15 cellular contexts compared by ENCODE assay signal in the genomic region with DNA sequence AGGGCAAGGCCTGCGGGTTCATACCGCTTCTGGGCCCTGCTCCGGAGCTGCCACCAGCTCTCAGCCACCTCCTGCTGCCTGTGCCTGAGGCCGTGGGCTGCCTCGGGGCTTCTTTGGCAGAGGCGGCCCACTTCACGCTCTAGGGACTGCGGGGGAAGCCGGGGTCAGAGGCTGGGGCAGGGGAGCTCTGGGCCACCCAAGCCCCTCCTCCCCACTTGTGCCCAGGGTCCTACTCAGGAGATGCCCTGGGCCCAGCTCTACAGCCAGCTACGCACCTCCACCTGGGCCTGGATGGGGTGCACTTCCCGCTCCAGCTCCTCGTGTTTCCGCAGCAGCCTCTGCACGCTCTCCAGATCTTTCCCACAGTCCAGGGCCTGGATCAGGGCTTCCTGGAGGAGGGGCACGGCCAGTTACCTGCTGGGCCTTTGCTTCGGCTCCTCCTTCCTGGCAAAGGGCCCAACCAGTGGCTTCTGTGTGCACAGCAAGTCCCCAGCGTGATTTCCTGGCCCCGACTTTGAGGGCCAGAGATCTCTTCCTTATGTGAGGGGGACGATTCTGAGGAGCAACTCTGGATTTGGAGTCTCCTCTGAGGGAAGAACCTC. TPM values are rescaled to one million over a fixed set of nuclear protein-coding genes. Genes with fewer than 3 reads are reported as not detected.
DNase-seq lines count a peak whose midpoint lies in the region; ATAC-seq and TF ChIP-seq lines count a peak whose summit lies in the region.
"Had no signal": no experiment of that assay in that cellular context is flagged by ENCODE, and none has a peak within 500 bp of the region (broad histone marks: within the 10 kb centered on the region; RNA-seq: fewer than 3 reads in every experiment).

No MANE protein-coding gene starts in this region.

- no peak for TF ChIP-seq CTCF in Peyer's patch (IDR thresholded peaks at IDR 0.05)

- H3K4me1 Mint-ChIP-seq in activated CD4-positive, alpha-beta T cell treated with anti-CD3 and anti-CD28 coated beads, Interleukin-2, amount 10 ng/mL, durations not matched to agents 7 days and 5 days, result peaks cover 12% of the 10 kb centered on the region
- H3K4me1 Mint-ChIP-seq: stimulated activated memory B cell treated with anti-CD40 and anti-IgM and Interleukin-4, amounts not matched to agents 10 μg/mL and 1 μg/mL and 100 μg/mL, for 72 hours had no signal

- no peaks in the 10 kb centered on the region for H3K36me3 ChIP-seq in Peyer's patch
- H3K36me3 ChIP-seq: sigmoid colon had no signal

- H3K36me3 Mint-ChIP-seq in activated CD4-positive, alpha-beta T cell treated with anti-CD3 and anti-CD28 coated beads, Interleukin-2, amount 10 ng/mL, durations not matched to agents 7 days and 5 days (ENCODE audit: low read depth), result no peaks in the 10 kb centered on the region
- H3K36me3 Mint-ChIP-seq: stimulated activated memory B cell treated with anti-CD40 and anti-IgM and Interleukin-4, amounts not matched to agents 10 μg/mL and 1 μg/mL and 100 μg/mL, for 72 hours had no signal

- no peak for TF ChIP-seq POLR2A in Peyer's patch (IDR thresholded peaks at IDR 0.05)

- peak; percentile 96 for ATAC-seq in left colon
- no peak for ATAC-seq in GM18519 (IDR thresholded peaks at IDR 0.05; ENCODE audit: low FRiP score, unreplicated experiment)
- ATAC-seq: stimulated activated memory B cell treated with anti-CD40 and anti-IgM and Interleukin-4, amounts not matched to agents 10 μg/mL and 1 μg/mL and 100 μg/mL, for 72 hours had no signal

- peak overlapping the region; percentile 11 for H3K27ac Mint-ChIP-seq in activated CD4-positive, alpha-beta T cell treated with anti-CD3 and anti-CD28 coated beads, Interleukin-2, amount 10 ng/mL, durations not matched to agents 7 days and 5 days
- H3K27ac Mint-ChIP-seq: stimulated activated memory B cell treated with anti-CD40 and anti-IgM and Interleukin-4, amounts not matched to agents 10 μg/mL and 1 μg/mL and 100 μg/mL, for 72 hours had no signal

- no peaks in the 10 kb centered on the region for H3K4me1 ChIP-seq in Peyer's patch
- H3K4me1 ChIP-seq: sigmoid colon had no signal

- H3K9me3 Mint-ChIP-seq in activated CD4-positive, alpha-beta T cell treated with anti-CD3 and anti-CD28 coated beads, Interleukin-2, amount 10 ng/mL, durations not matched to agents 7 days and 5 days, result no peaks in the 10 kb centered on the region
- H3K9me3 Mint-ChIP-seq: stimulated activated memory B cell treated with anti-CD40 and anti-IgM and Interleukin-4, amounts not matched to agents 10 μg/mL and 1 μg/mL and 100 μg/mL, for 72 hours had no signal

- intact Hi-C loops in left colon (cut with DNase I, micrococcal nuclease), result no loop called here

- no peak overlapping the region for H3K4me3 Mint-ChIP-seq in activated CD4-positive, alpha-beta T cell treated with anti-CD3 and anti-CD28 coated beads, Interleukin-2, amount 10 ng/mL, durations not matched to agents 7 days and 5 days
- H3K4me3 Mint-ChIP-seq: stimulated activated memory B cell treated with anti-CD40 and anti-IgM and Interleukin-4, amounts not matched to agents 10 μg/mL and 1 μg/mL and 100 μg/mL, for 72 hours had no signal

- H3K4me3 ChIP-seq in Peyer's patch, result no peak overlapping the region
- H3K4me3 ChIP-seq: sigmoid colon had no signal

- no peaks in the 10 kb centered on the region for H3K27me3 Mint-ChIP-seq in activated CD4-positive, alpha-beta T cell treated with anti-CD3 and anti-CD28 coated beads, Interleukin-2, amount 10 ng/mL, durations not matched to agents 7 days and 5 days

- DNase-seq in activated CD4-positive, alpha-beta T cell treated with anti-CD3 and anti-CD28 coated beads, Interleukin-2, amount 10 ng/mL, durations not matched to agents 7 days and 5 days, result no peak
- no peak for DNase-seq in activated CD4-positive, alpha-beta T cell treated with anti-CD3 and anti-CD28 coated beads, Interleukin-2, amount 50 U/mL, for 48 hours
- DNase-seq in Peyer's patch (peak in 2 of 3 donors; percentile 59 to 66), left colon (peak; percentile 86), ureter (ENCODE audit: low spot score) (peak; percentile 68), activated gamma-delta T cell (lab: John Stamatoyannopoulos, UW) (no peak)
- DNase-seq in activated naive CD4-positive, alpha-beta T cell treated with Interleukin-2 at 50 U/mL for 16 hours, result no peak
- DNase-seq: activated naive CD4-positive, alpha-beta T cell; hypothalamus; Karpas-422; sigmoid colon; SK-N-SH; stimulated activated CD4-positive, alpha-beta T cell treated with anti-CD3 and anti-CD28 coated beads, Interleukin-4, amount 100 ng/mL, for 4 hours had no signal

- CTCF ChIA-PET in activated CD4-positive, alpha-beta T cell treated with anti-CD3 and anti-CD28 coated beads, Interleukin-2, amount 10 ng/mL, durations not matched to agents 7 days and 5 days (lab: Charles Lee), result interaction anchor here (0.6 to 1.9 kb wide), 5 partner anchors 11 to 52 kb away, joined by 3 to 6 read pairs (median 4); no protein-coding TSS in a partner anchor

- POLR2A ChIA-PET in activated CD4-positive, alpha-beta T cell treated with anti-CD3 and anti-CD28 coated beads, Interleukin-2, amount 10 ng/mL, durations not matched to agents 7 days and 5 days (lab: Charles Lee), result no interaction called here

- H3K27me3 ChIP-seq in Peyer's patch, result no peaks in the 10 kb centered on the region
- H3K27me3 ChIP-seq: sigmoid colon had no signal

- H3K9me3 ChIP-seq in Peyer's patch, result no peaks in the 10 kb centered on the region
- H3K9me3 ChIP-seq: sigmoid colon, SK-N-SH had no signal

- H3K27ac ChIP-seq in Peyer's patch, result no peak overlapping the region
- H3K27ac ChIP-seq: sigmoid colon had no signal

RNA-seq across cellular contexts. Expression of gene PLA2G4B, which starts 24.0 kb away (rescaled TPM):
- total RNA-seq in activated CD4-positive, alpha-beta T cell treated with anti-CD3 and anti-CD28 coated beads, Interleukin-2, amount 10 ng/mL, durations not matched to agents 7 days and 5 days, result 10 to 100 TPM; 10.5 to 17.0 TPM
- 10 to 100 TPM in 3 of 4 donors, 1 to 10 TPM in 1; 7.2 to 15.3 (median 13.3) TPM for total RNA-seq in Peyer's patch
- total RNA-seq in left colon, result 1 to 10 TPM; 3.4 to 4.1 TPM
- 30.0 TPM for total RNA-seq in ureter

RNA-seq across cellular contexts. Expression of gene SPTBN5, which starts 31.2 kb away (rescaled TPM):
- 1 to 10 TPM; 1.2 to 1.5 TPM for total RNA-seq in activated CD4-positive, alpha-beta T cell treated with anti-CD3 and anti-CD28 coated beads, Interleukin-2, amount 10 ng/mL, durations not matched to agents 7 days and 5 days
- total RNA-seq in Peyer's patch (1 to 10 TPM in 2 of 4 donors, under 1 TPM in 1, not detected in 1; 0.27 to 4.1 (median 1.8) TPM), left colon (1 to 10 TPM in 1 of 2 donors, under 1 TPM in 1; 0.64 to 1.4 TPM), ureter (11.9 TPM)

RNA-seq across cellular contexts. Expression of gene JMJD7, which starts 34.7 kb away (rescaled TPM):
- 10 to 100 TPM; 23.9 to 28.4 TPM for total RNA-seq in activated CD4-positive, alpha-beta T cell treated with anti-CD3 and anti-CD28 coated beads, Interleukin-2, amount 10 ng/mL, durations not matched to agents 7 days and 5 days
- total RNA-seq in Peyer's patch, result 10 to 100 TPM in 3 of 4 donors, 1 to 10 TPM in 1; 9.1 to 61.1 (median 13.1) TPM
- 10 to 100 TPM in 1 of 2 donors, 1 to 10 TPM in 1; 8.4 to 10.9 TPM for total RNA-seq in left colon
- total RNA-seq in ureter, result 48.6 TPM

Comparison
In these comparisons a context has a peak if more than half of its experiments do, and no peak if none do; other contexts are left out.
1. DNase-seq: peak in Peyer's patch (2 of 3), left colon (2 of 2) and ureter (single experiment); none in activated CD4-positive, alpha-beta T cell treated with anti-CD3 and anti-CD28 coated beads, Interleukin-2, amount 10 ng/mL, durations not matched to agents 7 days and 5 days (single experiment), activated CD4-positive, alpha-beta T cell treated with anti-CD3 and anti-CD28 coated beads, Interleukin-2, amount 50 U/mL, for 48 hours (0 of 2), activated gamma-delta T cell (single experiment) and activated naive CD4-positive, alpha-beta T cell treated with Interleukin-2 at 50 U/mL for 16 hours (single experiment).